Comparison of ENCODE assay signal across 10 cellular contexts in the genomic region with DNA sequence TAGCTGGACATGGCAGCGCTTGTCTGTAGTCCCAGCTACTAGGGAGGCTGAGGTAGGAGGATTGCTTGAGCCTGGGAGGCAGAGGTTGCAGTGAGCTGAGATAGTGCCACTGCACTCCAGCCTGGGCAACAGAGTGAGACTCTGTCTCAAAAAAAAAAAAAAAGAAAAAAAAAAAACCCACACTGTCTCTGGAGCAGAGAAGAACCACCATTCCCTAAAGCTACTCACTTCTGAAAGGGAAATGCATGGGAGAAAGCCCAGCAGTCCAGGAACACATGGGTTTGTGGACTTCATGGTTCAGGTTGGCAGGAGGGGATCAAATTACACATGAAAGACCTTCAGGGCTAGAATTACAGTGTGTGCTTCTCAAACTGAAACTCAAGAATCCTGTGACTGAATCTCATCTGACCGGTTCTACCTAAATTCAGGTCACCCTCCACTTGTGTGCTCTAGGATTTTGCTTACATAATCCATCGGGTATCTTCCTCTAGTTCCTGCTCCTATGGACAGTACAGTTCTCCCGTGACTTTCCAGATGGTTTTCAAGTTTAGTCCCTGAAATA. TPM values are rescaled to one million over a fixed set of nuclear protein-coding genes. Genes with fewer than 3 reads are reported as not detected.
DNase-seq lines count a peak whose midpoint lies in the region; ATAC-seq and TF ChIP-seq lines count a peak whose summit lies in the region.
"Had no signal": no experiment of that assay in that cellular context is flagged by ENCODE, and none has a peak within 500 bp of the region (broad histone marks: within the 10 kb centered on the region; RNA-seq: fewer than 3 reads in every experiment).

No MANE protein-coding gene starts in this region.

- no peaks in the 10 kb centered on the region for H3K27me3 ChIP-seq in A673 (replicated peaks; ENCODE audit: insufficient read depth, low read depth, low read length, poor library complexity)
- no peaks in the 10 kb centered on the region for H3K27me3 ChIP-seq in Peyer's patch

- H3K9me3 ChIP-seq in A673 (ENCODE audit: low read depth, low read length, poor library complexity, severe bottlenecking) (no peaks in the 10 kb centered on the region), Peyer's patch (no peaks in the 10 kb centered on the region)

- CTCF ChIA-PET in HEK293T (lab: Yijun Ruan, JAX) (interaction anchor here (0.6 to 1.5 kb wide), 3 partner anchors 9 to 444 kb away, joined by 3 to 5 read pairs (median 4); no protein-coding TSS in a partner anchor), A673 (lab: Charles Lee) (interaction anchor here (0.6 to 1.1 kb wide), 3 partner anchors 9 to 186 kb away, joined by 3 read pairs; no protein-coding TSS in a partner anchor)

- ATAC-seq in GM21576 (IDR thresholded peaks at IDR 0.05; ENCODE audit: unreplicated experiment), result no peak

- no peak overlapping the region for H3K4me3 ChIP-seq in A673 (ENCODE audit: low read depth, low read length, poor library complexity, severe bottlenecking)
- H3K4me3 ChIP-seq in Peyer's patch, result no peak overlapping the region

- peak overlapping the region; percentile 99 for H3K27ac ChIP-seq in 22Rv1
- H3K27ac ChIP-seq in A673 (ENCODE audit: low read depth, low read length, poor library complexity, severe bottlenecking), result no peak overlapping the region
- H3K27ac ChIP-seq in Peyer's patch, result no peak overlapping the region

- no peak for TF ChIP-seq POLR2A in Peyer's patch (IDR thresholded peaks at IDR 0.05)

- H3K4me1 ChIP-seq in A673 (ENCODE audit: insufficient read depth, low read length, poor library complexity, severe bottlenecking) (peaks cover 5% of the 10 kb centered on the region), Peyer's patch (no peaks in the 10 kb centered on the region)

- intact Hi-C loops in A673 (cut with micrococcal nuclease; ENCODE audit: unreplicated experiment), result no loop called here

- H3K36me3 ChIP-seq in A673 (ENCODE audit: insufficient read depth, low read length, poor library complexity, severe bottlenecking), result no peaks in the 10 kb centered on the region
- peaks cover 0 to 7% (median 0%) of the 10 kb centered on the region in 3 donors for H3K36me3 ChIP-seq in Peyer's patch

- no TSS peak for BruUV-seq in A673 (replicated peaks; lab: Mats Ljungman, UMichigan)

- DNase-seq in HEK293T (ENCODE audit: extremely low spot score), result peak; percentile 19
- peak; percentile 46 for DNase-seq in SW480 (ENCODE audit: low spot score)
- DNase-seq in iPS-NIHi7 (ENCODE audit: extremely low spot score), result peak; percentile 63
- DNase-seq in A673 (ENCODE audit: low spot score), result no peak
- DNase-seq in Peyer's patch, result no peak
- DNase-seq in HK-2 (ENCODE audit: unreplicated experiment), result no peak

- POLR2A ChIA-PET in HEK293T (lab: Yijun Ruan, JAX), result no interaction called here
- POLR2A ChIA-PET in A673 (lab: Charles Lee; ENCODE audit: low non-redundant PET), result interaction anchor here (0.7 kb wide), 1 partner anchor 195 kb away, joined by 12 read pairs; no protein-coding TSS in a partner anchor

- TF ChIP-seq CTCF in 22Rv1 (IDR thresholded peaks at IDR 0.05) (no peak), A673 (conservative IDR thresholded peaks at IDR 0.05; ENCODE audit: low read depth, low read length) (no peak), Peyer's patch (IDR thresholded peaks at IDR 0.05) (no peak)

TF ChIP-seq in HEK293T, 16 proteins besides CTCF, POLR2A, EP300 and RAD21:
- TF ChIP-seq HDGF (IDR thresholded peaks at IDR 0.05; ENCODE audit: borderline replicate concordance) (no peak), ZNF384 (IDR thresholded peaks at IDR 0.05) (peak; percentile 65)

RNA-seq across cellular contexts. Expression of a gene that starts 30.2 kb away (rescaled TPM):
- 5.0 and 5.5 TPM in 2 replicates for total RNA-seq in A673 (2021)
- not detected for total RNA-seq in Peyer's patch
- total RNA-seq: frontal cortex, urinary bladder had no signal

RNA-seq across cellular contexts. Expression of a gene that starts 46.9 kb away (rescaled TPM):
- total RNA-seq in A673 (2021), result 6.2 and 9.1 TPM in 2 replicates
- 100 to 1,000 TPM in 1 of 4 donors, 10 to 100 TPM in 3; 11.1 to 167 (median 19.2) TPM for total RNA-seq in Peyer's patch

Comparison
In these comparisons a context has a peak if more than half of its experiments do, and no peak if none do; other contexts are left out.
1. DNase-seq: peak in HEK293T (single experiment), SW480 (single experiment) and iPS-NIHi7 (single experiment); none in A673 (single experiment), Peyer's patch (0 of 3) and HK-2 (single experiment).